Comparison of ENCODE assay signal across 8 cellular contexts in genomic region chr18:58671122-58671940, GRCh38. TPM values are rescaled to one million over a fixed set of nuclear protein-coding genes. Genes with fewer than 3 reads are reported as not detected.
DNase-seq lines count a peak whose midpoint lies in the region; ATAC-seq, FAIRE-seq and TF ChIP-seq lines count a peak whose summit lies in the region.

Gene MALT1, plus strand, starts transcription at chr18:58671465. Its CDS starts 179 bp downstream, at chr18:58671644.

- H3K9me3 ChIP-seq in heart right ventricle (no peaks in the 10 kb centered on the region), upper lobe of right lung (no peaks in the 10 kb centered on the region)

- H3K4me1 Mint-ChIP-seq in T-cell (peaks cover 52 to 63% (median 56%) of the 10 kb centered on the region in 3 donors), progenitor cell of endocrine pancreas (ENCODE audit: low read depth) (peaks cover 7% of the 10 kb centered on the region)

- H3K27me3 Mint-ChIP-seq in T-cell, result no peaks in the 10 kb centered on the region
- H3K27me3 Mint-ChIP-seq in progenitor cell of endocrine pancreas, result peaks cover 28% of the 10 kb centered on the region

- H3K36me3 ChIP-seq in heart right ventricle (no peaks in the 10 kb centered on the region), upper lobe of right lung (no peaks in the 10 kb centered on the region)

- ATAC-seq in HG02840 (IDR thresholded peaks at IDR 0.05; ENCODE audit: low FRiP score, unreplicated experiment) (peak; percentile 82), T-cell (replicated peaks in 1 of 4) (peak; percentile 82 to 90 (median 87)), heart right ventricle (peak; percentile 97 to 99 (median 98)), upper lobe of right lung (peak; percentile 98)

- H3K27ac Mint-ChIP-seq in T-cell, result peak within 1 kb of the TSS; percentile 94 to 95
- H3K27ac Mint-ChIP-seq in progenitor cell of endocrine pancreas, result peak within 1 kb of the TSS; percentile 96

- H3K9me3 Mint-ChIP-seq in T-cell, result no peaks in the 10 kb centered on the region
- H3K9me3 Mint-ChIP-seq in progenitor cell of endocrine pancreas (ENCODE audit: low read depth), result no peaks in the 10 kb centered on the region

- H3K4me3 Mint-ChIP-seq in T-cell (peak within 1 kb of the TSS; percentile 93 to 95 (median 93)), progenitor cell of endocrine pancreas (ENCODE audit: low read depth) (peak within 1 kb of the TSS; percentile 88)

- TF ChIP-seq POLR2A in GM12892 (IDR thresholded peaks at IDR 0.05; ENCODE audit: low read depth, low read length), result peak; percentile 96

- H3K4me3 ChIP-seq in heart right ventricle (peak within 1 kb of the TSS; percentile 22 to 97 (median 76)), upper lobe of right lung (peak within 1 kb of the TSS; percentile 69)

- H3K27me3 ChIP-seq in heart right ventricle (no peaks in the 10 kb centered on the region), upper lobe of right lung (no peaks in the 10 kb centered on the region)

- peak; percentile 98 for FAIRE-seq in GM12892 (lab: Jason Lieb, UNC)

- TF ChIP-seq CTCF in heart right ventricle (IDR thresholded peaks at IDR 0.05) (peak in 3 of 9 donors; percentile 12 to 44 (median 41)), progenitor cell of endocrine pancreas (IDR thresholded peaks at IDR 0.05; ENCODE audit: unreplicated experiment) (peak; percentile 46), upper lobe of right lung (IDR thresholded peaks at IDR 0.05) (no peak)

- H3K36me3 Mint-ChIP-seq in T-cell, result peaks cover 16% of the 10 kb centered on the region
- no peaks in the 10 kb centered on the region for H3K36me3 Mint-ChIP-seq in progenitor cell of endocrine pancreas (ENCODE audit: insufficient read depth)

- 0 to 1% (median 0%) methylated on average over 69 to 98 of the region's 98 CpGs for WGBS in adipose tissue, 3 donors
- 0 to 1% methylated on average over 75 to 97 of the region's 98 CpGs for WGBS in heart right ventricle, 2 donors

- CTCF ChIA-PET in T-cell (lab: Charles Lee), result interaction anchor here (0.6 to 3.8 kb wide), 11 partner anchors 12 to 171 kb away, joined by 3 to 20 read pairs (median 7); no protein-coding TSS in a partner anchor

- peak within 1 kb of the TSS; percentile 7 for H3K27ac ChIP-seq in adipose tissue (ENCODE audit: low read depth, low read length)
- peak within 1 kb of the TSS; percentile 88 to 99 (median 96) for H3K27ac ChIP-seq in heart right ventricle
- H3K27ac ChIP-seq in upper lobe of right lung, result peak within 1 kb of the TSS; percentile 93

- POLR2A ChIA-PET in T-cell (lab: Charles Lee), result interaction anchor here (0.5 to 3.0 kb wide), 17 partner anchors 11 to 468 kb away, joined by 3 to 19 read pairs (median 4); partner anchors contain the start of gene SEC11C (in 1 of the 2)

- H3K4me1 ChIP-seq in heart right ventricle (peaks cover 0 to 42% (median 26%) of the 10 kb centered on the region in 9 donors), upper lobe of right lung (peaks cover 18% of the 10 kb centered on the region)

- peak; percentile 81 for DNase-seq in GM12892 (ENCODE audit: insufficient read length)
- peak; percentile 98 for DNase-seq in NCI-H146 (lab: John Stamatoyannopoulos, UW)
- DNase-seq in T-cell, result peak; percentile 84 to 98 (median 94)
- DNase-seq in heart right ventricle, result peak; percentile 92 to 95
- peak; percentile 95 for DNase-seq in progenitor cell of endocrine pancreas (ENCODE audit: low spot score, unreplicated experiment)
- peak; percentile 97 for DNase-seq in upper lobe of right lung

- intact Hi-C loops in heart right ventricle (cut with DNase I), result loop anchor here in 5 of 10 donors (5.0 to 10.0 kb wide), 4 partner anchors 53 to 144 kb away; no protein-coding TSS in a partner anchor
- intact Hi-C loops in upper lobe of right lung (cut with DNase I), result no loop called here

RNA-seq across cellular contexts. Expression of gene MALT1, which starts in this region (rescaled TPM):
- 44.0 TPM for polyA plus RNA-seq in GM12892 (2012; ENCODE audit: missing spikeins)
- total RNA-seq in T-cell (10 to 100 TPM; 54.5 to 83.2 (median 69.5) TPM), heart right ventricle (10 to 100 TPM in 7 of 10 donors, 1 to 10 TPM in 3; 8.1 to 20.0 (median 10.6) TPM), progenitor cell of endocrine pancreas (14.1 and 14.9 TPM in 2 replicates), upper lobe of right lung (25.8 TPM)
- polyA plus RNA-seq in adipose tissue (1 to 10 TPM; 3.3 to 7.5 (median 6.8) TPM), heart right ventricle (10 to 100 TPM in 1 of 2 donors, 1 to 10 TPM in 1; 4.4 to 11.3 TPM)

Comparison
In these comparisons a context has a peak if more than half of its experiments do, and no peak if none do; other contexts are left out.
1. Peak in every context shown above with its lines: DNase-seq, ATAC-seq, H3K4me3 ChIP-seq and H3K27ac ChIP-seq.
2. H3K27ac ChIP-seq: peak in every context shown above with its lines; median percentile 96 in heart right ventricle; 93 in upper lobe of right lung; 7 in adipose tissue.